ENCODE assay signal across 18 cellular contexts in the genomic region with DNA sequence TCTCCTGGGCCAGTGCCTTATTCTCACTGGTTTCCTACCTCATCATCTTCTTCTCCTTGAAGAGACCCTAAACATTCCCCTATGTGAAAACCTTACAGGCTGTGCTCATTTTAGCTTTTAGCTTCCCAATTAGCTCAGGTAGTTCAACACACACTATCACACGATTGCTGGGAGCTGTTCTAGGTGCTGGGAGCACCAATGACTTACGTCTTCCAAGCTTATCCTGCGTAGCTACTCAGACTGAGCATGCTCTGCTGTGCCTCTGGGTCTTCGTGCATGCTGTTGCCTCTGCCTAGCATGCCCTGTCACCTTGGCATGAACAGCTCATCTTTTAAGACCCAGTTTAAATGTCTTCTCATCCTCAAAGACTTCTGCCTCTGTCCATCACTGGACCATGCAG. TPM values are rescaled to one million over a fixed set of nuclear protein-coding genes. Genes with fewer than 3 reads are reported as not detected.
DNase-seq lines count a peak whose midpoint lies in the region; ATAC-seq and TF ChIP-seq lines count a peak whose summit lies in the region.
"Had no signal": no experiment of that assay in that cellular context is flagged by ENCODE, and none has a peak within 500 bp of the region (broad histone marks: within the 10 kb centered on the region; RNA-seq: fewer than 3 reads in every experiment).

No MANE protein-coding gene starts in this region.

- H4K8ac ChIP-seq in neuronal stem cell (ENCODE audit: low read depth, low read length), result no peak overlapping the region

- H3K9ac ChIP-seq in neuronal stem cell (ENCODE audit: low read depth, low read length, poor library complexity) (no peak overlapping the region), GM23248 (no peak overlapping the region)

- no peaks in the 10 kb centered on the region; the same call in 1 of the 2 replicates for H4K20me1 ChIP-seq in GM23338 (replicated peaks; ENCODE audit: insufficient read depth)
- H4K20me1 ChIP-seq in GM23248 (ENCODE audit: insufficient read depth), result no peaks in the 10 kb centered on the region

- in situ Hi-C loops in GM23248 (cut with MboI), result no loop called here

- no peaks in the 10 kb centered on the region for H3F3A ChIP-seq in GM23338 (replicated peaks; ENCODE audit: low read depth)
- H3F3A ChIP-seq in GM23248 (ENCODE audit: insufficient read depth), result no peaks in the 10 kb centered on the region

- H3K14ac ChIP-seq in neuronal stem cell (ENCODE audit: low read length), result no peak overlapping the region

- H3K4me2 ChIP-seq in GM23338 (no peak overlapping the region), neuronal stem cell (ENCODE audit: insufficient read depth, low read length, poor library complexity, severe bottlenecking) (no peak overlapping the region), GM23248 (ENCODE audit: unreplicated experiment) (no peak overlapping the region)

- H3K9me2 ChIP-seq in GM23338 (ENCODE audit: insufficient read depth) (no peaks in the 10 kb centered on the region; the same call in 1 of the 2 replicates), GM23248 (ENCODE audit: insufficient read depth) (no peaks in the 10 kb centered on the region)

- no peak overlapping the region for H3K27ac ChIP-seq in GM23338 (ENCODE audit: low read depth)
- no peak overlapping the region for H3K27ac ChIP-seq in neuronal stem cell (replicated peaks; ENCODE audit: low read length)
- no peak overlapping the region for H3K27ac ChIP-seq in GM23248

- no peaks in the 10 kb centered on the region; the same call in 2 of the 3 replicates for H3K9me3 Mint-ChIP-seq in GM23338

- H4K91ac ChIP-seq in neuronal stem cell (ENCODE audit: low read depth, low read length, poor library complexity), result no peak overlapping the region

- ATAC-seq in GM23338 (peak; percentile 61), HG02852 (IDR thresholded peaks at IDR 0.05; ENCODE audit: unreplicated experiment) (no peak)
- ATAC-seq: PC-3 had no signal

- peaks cover 17% of the 10 kb centered on the region for H3K4me1 Mint-ChIP-seq in GM23338
- H3K4me1 Mint-ChIP-seq: CD14-positive monocyte had no signal

- no peak overlapping the region for H3K27ac Mint-ChIP-seq in GM23338
- H3K27ac Mint-ChIP-seq: CD14-positive monocyte had no signal

- H2BK5ac ChIP-seq in neuronal stem cell (ENCODE audit: low read length), result no peak overlapping the region

- H3K27me3 ChIP-seq in GM23338 (ENCODE audit: insufficient read depth) (no peaks in the 10 kb centered on the region), neuronal stem cell (ENCODE audit: control insufficient read depth in 3 of 3, insufficient read depth in 3 of 3, low read depth in 1 of 3, low read length in 3 of 3) (no peaks in the 10 kb centered on the region), GM23248 (replicated peaks; ENCODE audit: insufficient read depth) (0 out of 2 replicates have a peak, but pooled peaks cover 8% of the 10 kb centered on the region)

- TF ChIP-seq CTCF in GM23338 (conservative IDR thresholded peaks at IDR 0.05; ENCODE audit: low read depth in 2 of 2) (no peak), fibroblast of pulmonary artery (IDR thresholded peaks at IDR 0.05; ENCODE audit: low read length, missing control alignments) (no peak)

- no peaks in the 10 kb centered on the region for H3K36me3 Mint-ChIP-seq in GM23338 (ENCODE audit: low read depth)
- H3K36me3 Mint-ChIP-seq: CD14-positive monocyte had no signal

- peak overlapping the region; percentile 2 for H3K18ac ChIP-seq in neuronal stem cell (ENCODE audit: low read length)

- no peaks in the 10 kb centered on the region for H3K79me1 ChIP-seq in neuronal stem cell (ENCODE audit: low read depth, low read length)

- H2AFZ ChIP-seq in GM23338, result no peak overlapping the region
- H2AFZ ChIP-seq in neuronal stem cell (ENCODE audit: low read length), result no peak overlapping the region
- no peak overlapping the region for H2AFZ ChIP-seq in GM23248

- H3K79me2 ChIP-seq in GM23338 (replicated peaks; ENCODE audit: insufficient read depth), result no peaks in the 10 kb centered on the region
- no peaks in the 10 kb centered on the region for H3K79me2 ChIP-seq in GM23248 (ENCODE audit: insufficient read depth)

- DNase-seq in GM23338 (ENCODE audit: low spot score), result peak; percentile 10
- peak; percentile 13 for DNase-seq in astrocyte of the hippocampus (ENCODE audit: low read depth, low spot score)
- peak; percentile 14 for DNase-seq in fibroblast of pulmonary artery (ENCODE audit: low read depth)
- no peak for DNase-seq in neuronal stem cell (ENCODE audit: low spot score)
- DNase-seq in NCI-H2171 (lab: John Stamatoyannopoulos, UW), result no peak
- no peak for DNase-seq in GM23248
- no peak for DNase-seq in SK-N-DZ (ENCODE audit: low spot score)
- DNase-seq: 8988T, NCI-H1048, NCI-H1436, NCI-H1930, NCI-H345, NCI-H524 treated with DMSO at 0.1 percent for 48 hours, PC-3, RPMI8226, SHP77 treated with DMSO at 0.1 percent for 48 hours had no signal

- H3K4me3 Mint-ChIP-seq in GM23338, result no peak overlapping the region
- H3K4me3 Mint-ChIP-seq: CD14-positive monocyte had no signal

- H2BK120ac ChIP-seq in neuronal stem cell (ENCODE audit: low read depth, low read length), result no peak overlapping the region

- H3K4me1 ChIP-seq in GM23338 (ENCODE audit: insufficient read depth) (peaks cover 9% of the 10 kb centered on the region), neuronal stem cell (ENCODE audit: control insufficient read depth in 2 of 2, insufficient read depth in 1 of 2, low read depth in 1 of 2, low read length in 2 of 2) (peaks cover 7 to 17% of the 10 kb centered on the region in 2 donors), GM23248 (ENCODE audit: insufficient read depth) (peaks cover 11% of the 10 kb centered on the region)

- WGBS in neuronal stem cell (ENCODE audit: extremely low coverage in 2 of 2, insufficient read length in 2 of 2, insufficient replicate concordance in 1 of 2), 2 donors, result no CpG with 5 or more reads among the region's 4 CpGs
- 71 to 72% methylated on average over 4 of the region's 4 CpGs for WGBS in GM23248 (ENCODE audit: low coverage in 1 of 2, low lambda C conversion rate in 2 of 2, missing lambda C conversion rate in 2 of 2), 2 experiments

- no peak overlapping the region for H3K4me3 ChIP-seq in GM23338
- no peak overlapping the region for H3K4me3 ChIP-seq in fibroblast of pulmonary artery (replicated peaks; ENCODE audit: low read depth, low read length)
- no peak overlapping the region for H3K4me3 ChIP-seq in neuronal stem cell (ENCODE audit: low read length in 2 of 2)
- no peak overlapping the region for H3K4me3 ChIP-seq in GM23248

- H3K4ac ChIP-seq in neuronal stem cell (ENCODE audit: low read length), result no peak overlapping the region

- no peaks in the 10 kb centered on the region for H3K9me3 ChIP-seq in neuronal stem cell (replicated peaks in 1 of 2; ENCODE audit: control insufficient read depth in 2 of 2, insufficient read depth in 1 of 2, low read depth in 1 of 2, low read length in 2 of 2)
- no peaks in the 10 kb centered on the region for H3K9me3 ChIP-seq in GM23248 (ENCODE audit: low read depth)

- peaks cover 5% of the 10 kb centered on the region for H3K27me3 Mint-ChIP-seq in GM23338 (ENCODE audit: insufficient read depth, low read depth, poor library complexity)

- H2AK5ac ChIP-seq in neuronal stem cell (ENCODE audit: low read depth, low read length), result no peak overlapping the region

- no peaks in the 10 kb centered on the region for H3K36me3 ChIP-seq in GM23338 (ENCODE audit: insufficient read depth)
- no peaks in the 10 kb centered on the region for H3K36me3 ChIP-seq in neuronal stem cell (replicated peaks in 1 of 2; ENCODE audit: control insufficient read depth in 2 of 2, insufficient read depth in 2 of 2, low read length in 2 of 2)
- no peaks in the 10 kb centered on the region for H3K36me3 ChIP-seq in GM23248 (ENCODE audit: low read depth)

- H2BK15ac ChIP-seq in neuronal stem cell (ENCODE audit: low read length), result no peak overlapping the region

- H3K23ac ChIP-seq in neuronal stem cell (ENCODE audit: low read depth, low read length, poor library complexity), result no peak overlapping the region

- H2BK12ac ChIP-seq in neuronal stem cell (ENCODE audit: low read length), result no peak overlapping the region

TF ChIP-seq in GM23338, 12 proteins besides CTCF, POLR2A, EP300 and RAD21:
- no peak for TF ChIP-seq EZH2phosphoT487 (IDR thresholded peaks at IDR 0.05; ENCODE audit: unreplicated experiment)
- TF ChIP-seq, protein P1, sequence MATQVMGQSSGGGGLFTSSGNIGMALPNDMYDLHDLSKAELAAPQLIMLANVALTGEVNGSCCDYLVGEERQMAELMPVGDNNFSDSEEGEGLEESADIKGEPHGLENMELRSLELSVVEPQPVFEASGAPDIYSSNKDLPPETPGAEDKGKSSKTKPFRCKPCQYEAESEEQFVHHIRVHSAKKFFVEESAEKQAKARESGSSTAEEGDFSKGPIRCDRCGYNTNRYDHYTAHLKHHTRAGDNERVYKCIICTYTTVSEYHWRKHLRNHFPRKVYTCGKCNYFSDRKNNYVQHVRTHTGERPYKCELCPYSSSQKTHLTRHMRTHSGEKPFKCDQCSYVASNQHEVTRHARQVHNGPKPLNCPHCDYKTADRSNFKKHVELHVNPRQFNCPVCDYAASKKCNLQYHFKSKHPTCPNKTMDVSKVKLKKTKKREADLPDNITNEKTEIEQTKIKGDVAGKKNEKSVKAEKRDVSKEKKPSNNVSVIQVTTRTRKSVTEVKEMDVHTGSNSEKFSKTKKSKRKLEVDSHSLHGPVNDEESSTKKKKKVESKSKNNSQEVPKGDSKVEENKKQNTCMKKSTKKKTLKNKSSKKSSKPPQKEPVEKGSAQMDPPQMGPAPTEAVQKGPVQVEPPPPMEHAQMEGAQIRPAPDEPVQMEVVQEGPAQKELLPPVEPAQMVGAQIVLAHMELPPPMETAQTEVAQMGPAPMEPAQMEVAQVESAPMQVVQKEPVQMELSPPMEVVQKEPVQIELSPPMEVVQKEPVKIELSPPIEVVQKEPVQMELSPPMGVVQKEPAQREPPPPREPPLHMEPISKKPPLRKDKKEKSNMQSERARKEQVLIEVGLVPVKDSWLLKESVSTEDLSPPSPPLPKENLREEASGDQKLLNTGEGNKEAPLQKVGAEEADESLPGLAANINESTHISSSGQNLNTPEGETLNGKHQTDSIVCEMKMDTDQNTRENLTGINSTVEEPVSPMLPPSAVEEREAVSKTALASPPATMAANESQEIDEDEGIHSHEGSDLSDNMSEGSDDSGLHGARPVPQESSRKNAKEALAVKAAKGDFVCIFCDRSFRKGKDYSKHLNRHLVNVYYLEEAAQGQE (IDR thresholded peaks at IDR 0.05; ENCODE audit: unreplicated experiment), result peak; percentile 35
TF ChIP-seq in GM23338: peak in this region for 1.

RNA-seq across cellular contexts. Expression of a gene that starts 55.7 kb away (rescaled TPM):
- 202 and 264 TPM in 2 replicates for total RNA-seq in GM23338 (2014; rRNA removed; shearing (Covaris generic))
- polyA plus RNA-seq in GM23338 (2016; fragmentation: Nextera tagmentation; extraction: Ambion mirVana) (170 and 178 TPM in 2 replicates), GM23248 (2016; fragmentation: Nextera tagmentation; extraction: Ambion mirVana) (83.3 and 89.1 TPM in 2 replicates)
- polyA plus RNA-seq in neuronal stem cell (2013, experiment 1 of 2), result 50.1 TPM
- 46.8 TPM for polyA plus RNA-seq in neuronal stem cell (2013, experiment 2 of 2)
- total RNA-seq in GM23248 (2014; rRNA removed; shearing (Covaris generic)), result 108 and 126 TPM in 2 replicates
- 57.0 and 60.5 TPM in 2 replicates for polyA plus RNA-seq in SK-N-DZ (2014; cell fraction: cytosol; rRNA removed)
- polyA plus RNA-seq in SK-N-DZ (2014; cell fraction: nucleus; rRNA removed), result 167 and 174 TPM in 2 replicates

Comparison
In these comparisons a context has a peak if more than half of its experiments do, and no peak if none do; other contexts are left out.
1. DNase-seq: peak in GM23338 (single experiment), astrocyte of the hippocampus (single experiment) and fibroblast of pulmonary artery (single experiment); none in neuronal stem cell (single experiment), NCI-H2171 (single experiment), GM23248 (single experiment) and SK-N-DZ (single experiment).